In the genomic region with DNA sequence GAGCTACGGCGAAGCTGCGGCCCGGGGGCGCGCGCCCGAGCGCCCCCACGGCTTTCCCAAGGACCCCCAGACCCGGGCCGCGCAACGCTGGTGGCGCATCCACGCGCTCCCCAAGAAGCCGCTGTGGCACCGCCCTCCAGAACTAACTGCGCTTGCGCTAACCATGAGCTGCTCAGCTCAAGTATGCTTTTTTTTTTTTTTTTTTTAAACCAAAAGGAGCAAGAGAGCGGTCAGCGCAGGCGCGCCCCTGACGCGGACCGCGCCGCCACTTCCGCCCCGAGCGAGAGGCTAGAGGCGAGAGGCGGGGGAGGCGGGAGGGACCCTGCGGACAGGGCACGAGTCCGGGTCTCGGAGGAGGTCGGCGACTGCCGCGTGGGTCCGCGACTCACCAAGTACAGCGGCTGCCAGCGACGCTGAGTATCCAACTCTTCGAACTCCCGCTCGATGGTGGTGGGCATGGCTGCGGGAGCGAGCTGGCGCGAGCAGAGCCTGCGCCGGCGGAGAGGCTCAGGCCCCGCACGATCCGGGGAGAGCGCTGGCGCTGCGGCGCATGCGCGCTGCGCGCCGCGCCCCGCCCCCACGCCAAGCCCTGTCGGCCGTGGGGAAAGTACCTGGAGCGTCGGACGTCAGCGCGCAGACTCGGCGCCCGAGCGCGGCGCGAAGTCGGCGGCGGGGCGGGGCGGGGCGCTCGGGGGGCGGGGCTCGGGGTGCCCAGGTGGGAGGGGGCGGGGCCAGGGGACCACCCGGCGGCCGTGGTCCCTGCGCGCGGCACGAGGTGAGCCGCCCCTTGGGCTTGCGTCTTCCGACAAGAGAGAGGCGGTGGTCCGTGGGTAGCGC, we compare ENCODE assay signal across 8 cellular contexts. TPM values are rescaled to one million over a fixed set of nuclear protein-coding genes. Genes with fewer than 3 reads are reported as not detected.
DNase-seq lines count a peak whose midpoint lies in the region; ATAC-seq and TF ChIP-seq lines count a peak whose summit lies in the region.

A gene (minus strand): TSS at position 554 of the 837 bp plus-strand sequence. CDS start 96 bp downstream, at position 458.

- peak; percentile 87 to 94 (median 94) for TF ChIP-seq POLR2A in spleen (IDR thresholded peaks at IDR 0.05)

- ATAC-seq in GM19025 (IDR thresholded peaks at IDR 0.05; ENCODE audit: low read depth, unreplicated experiment) (peak; percentile 72), HG03280 (IDR thresholded peaks at IDR 0.05; ENCODE audit: unreplicated experiment) (peak; percentile 74), activated B cell treated with CpG ODN at 0.5 μM for 24 hours (ENCODE audit: low read depth) (peak; percentile 78)

- intact Hi-C loops in activated B cell treated with CpG ODN at 0.5 μM for 24 hours (cut with micrococcal nuclease) = loop anchor here (1.0 to 10.0 kb wide), 14 partner anchors 9 to 1248 kb away; a partner anchor contains a TSS
- intact Hi-C loops in spleen (cut with DNase I; ENCODE audit: low total_unique reads) = no loop called here

- H3K27ac Mint-ChIP-seq in activated B cell treated with CpG ODN at 0.5 μM for 24 hours = peak within 1 kb of the TSS; percentile 93

- H3K36me3 ChIP-seq in spleen = no peaks in the 10 kb centered on the region

- TF ChIP-seq CTCF in AG09319 (IDR thresholded peaks at IDR 0.05; ENCODE audit: low read depth, low read length) (no peak), activated B cell treated with CpG ODN at 0.5 μM for 24 hours (IDR thresholded peaks at IDR 0.05) (no peak), cardiac fibroblast (IDR thresholded peaks at IDR 0.05; ENCODE audit: low read depth, low read length) (no peak), spleen (IDR thresholded peaks at IDR 0.05 in 8 of 11, conservative IDR thresholded peaks at IDR 0.05 in 3 of 11) (no peak)

- no peaks in the 10 kb centered on the region for H3K27me3 ChIP-seq in spleen (replicated peaks in 1 of 7)

- H3K4me3 Mint-ChIP-seq in activated B cell treated with CpG ODN at 0.5 μM for 24 hours = peak within 1 kb of the TSS; percentile 94

- no peaks in the 10 kb centered on the region for H3K9me3 Mint-ChIP-seq in activated B cell treated with CpG ODN at 0.5 μM for 24 hours

- peaks cover 9% of the 10 kb centered on the region for H3K36me3 Mint-ChIP-seq in activated B cell treated with CpG ODN at 0.5 μM for 24 hours (ENCODE audit: low read depth)

- WGBS in spleen, 5 donors = 0 to 1% (median 0%) methylated on average over 50 to 111 of the region's 111 CpGs

- peak; percentile 94 for DNase-seq in AG09319 (ENCODE audit: extremely low read depth, low read depth)
- DNase-seq in NCI-H345 (lab: John Stamatoyannopoulos, UW) = peak; percentile 90
- peak; percentile 94 for DNase-seq in activated B cell treated with CpG ODN at 0.5 μM for 24 hours
- peak; percentile 96 to 98 for DNase-seq in cardiac fibroblast (ENCODE audit: low read depth in 2 of 2)
- DNase-seq in inferior parietal cortex (ENCODE audit: extremely low spot score) = peak; percentile 94
- peak; percentile 99 for DNase-seq in spleen

- H3K4me1 ChIP-seq in spleen = peaks cover 32 to 72% (median 63%) of the 10 kb centered on the region in 6 donors

- POLR2A ChIA-PET in activated B cell treated with CpG ODN at 0.5 μM for 24 hours (lab: Charles Lee) = interaction anchor here (0.6 to 4.4 kb wide), 48 partner anchors 9 to 1008 kb away, joined by 3 to 45 read pairs (median 4); a partner anchor contains a TSS

- H3K9me3 ChIP-seq in spleen = no peaks in the 10 kb centered on the region

- H3K27ac ChIP-seq in spleen = peak within 1 kb of the TSS; percentile 97 to 100 (median 99)

- no peaks in the 10 kb centered on the region for H3K27me3 Mint-ChIP-seq in activated B cell treated with CpG ODN at 0.5 μM for 24 hours

- H3K4me3 ChIP-seq in cardiac fibroblast (replicated peaks in 1 of 2; ENCODE audit: low read depth in 2 of 2, low read length in 2 of 2) = peak within 1 kb of the TSS; percentile 79 to 83
- H3K4me3 ChIP-seq in spleen = peak within 1 kb of the TSS; percentile 56 to 89 (median 76)

- CTCF ChIA-PET in activated B cell treated with CpG ODN at 0.5 μM for 24 hours (lab: Charles Lee) = interaction anchor here (1.0 to 1.4 kb wide), 2 partner anchors 10 to 51 kb away, joined by 3 to 4 read pairs; no protein-coding TSS in a partner anchor

- H3K4me1 Mint-ChIP-seq in activated B cell treated with CpG ODN at 0.5 μM for 24 hours = peaks cover 72% of the 10 kb centered on the region

RNA-seq across cellular contexts. Expression of the gene that starts here (rescaled TPM):
- total RNA-seq in activated B cell treated with CpG ODN at 0.5 μM for 24 hours (66.4 and 76.5 TPM in 2 replicates), spleen (10 to 100 TPM; 55.0 to 92.1 (median 72.7) TPM)
- polyA plus RNA-seq in spleen = 10 to 100 TPM; 47.9 to 67.1 (median 54.5) TPM

Comparison
In these comparisons a context has a peak if more than half of its experiments do, and no peak if none do; other contexts are left out.
1. Peak in every context shown above with its lines: DNase-seq, ATAC-seq, H3K4me3 ChIP-seq and H3K27ac ChIP-seq.